Comparison of ENCODE assay signal across 12 cellular contexts in genomic region chr14:100332797-100333196, GRCh38. TPM values are rescaled to one million over a fixed set of nuclear protein-coding genes. Genes with fewer than 3 reads are reported as not detected.
DNase-seq lines count a peak whose midpoint lies in the region; ATAC-seq and TF ChIP-seq lines count a peak whose summit lies in the region.
"Had no signal": no experiment of that assay in that cellular context is flagged by ENCODE, and none has a peak within 500 bp of the region (broad histone marks: within the 10 kb centered on the region; RNA-seq: fewer than 3 reads in every experiment).

No MANE protein-coding gene starts in this region.

- no peak overlapping the region for H3K27ac Mint-ChIP-seq in chondrocyte (ENCODE audit: unreplicated experiment)

- H3K4me3 ChIP-seq in DOHH2 (ENCODE audit: low read length), result no peak overlapping the region
- H3K4me3 ChIP-seq: thoracic aorta had no signal

- peaks cover 24% of the 10 kb centered on the region for H3K36me3 Mint-ChIP-seq in chondrocyte (ENCODE audit: low read depth)

- no peaks in the 10 kb centered on the region for H3K27me3 ChIP-seq in DOHH2 (ENCODE audit: control insufficient read depth, low read length)

- peak; percentile 59 for DNase-seq in chondrocyte (ENCODE audit: low spot score)
- DNase-seq in left cardiac atrium, result no peak
- no peak for DNase-seq in NCI-H2196 treated with DMSO at 0.1 percent for 48 hours (lab: John Stamatoyannopoulos, UW; ENCODE audit: unreplicated experiment)
- no peak for DNase-seq in occipital lobe (lab: John Stamatoyannopoulos, UW)
- no peak for DNase-seq in activated CD4-positive, alpha-beta T cell treated with anti-CD3 and anti-CD28 coated beads, Interleukin-2, amount 50 U/mL, for 4 hours
- DNase-seq: activated CD4-positive, alpha-beta T cell treated with anti-CD3 and anti-CD28 coated beads, Interleukin-2, amount 50 U/mL, for 1 hour; C1 segment of cervical spinal cord; effector memory CD8-positive, alpha-beta T cell had no signal

- H4K20me1 ChIP-seq in DOHH2 (ENCODE audit: control insufficient read depth, insufficient read depth, low read depth, low read length), result no peaks in the 10 kb centered on the region

- H3K27me3 Mint-ChIP-seq in chondrocyte (ENCODE audit: low read depth), result no peaks in the 10 kb centered on the region
- H3K27me3 Mint-ChIP-seq: effector memory CD8-positive, alpha-beta T cell had no signal

- H3K4me3 Mint-ChIP-seq in chondrocyte (ENCODE audit: unreplicated experiment), result no peak overlapping the region
- H3K4me3 Mint-ChIP-seq: effector memory CD8-positive, alpha-beta T cell had no signal

- H3F3A ChIP-seq in DOHH2 (ENCODE audit: control insufficient read depth, insufficient read depth), result no peaks in the 10 kb centered on the region

- H3K4me1 ChIP-seq in DOHH2 (ENCODE audit: control insufficient read depth, low read length), result peaks cover 12% of the 10 kb centered on the region

- 0 out of 2 replicates have a peak overlapping the region, but pooled peaks have one; percentile 20 for H3K4me2 ChIP-seq in DOHH2 (ENCODE audit: low read length)

- H3K9me2 ChIP-seq in DOHH2 (replicated peaks; ENCODE audit: control insufficient read depth, low read length), result no peaks in the 10 kb centered on the region

- no peak for TF ChIP-seq CTCF in DOHH2 (IDR thresholded peaks at IDR 0.05; ENCODE audit: low read depth, low read length, poor library complexity, severe bottlenecking)
- TF ChIP-seq CTCF in chondrocyte (IDR thresholded peaks at IDR 0.05), result no peak

- no peaks in the 10 kb centered on the region for H3K9me3 Mint-ChIP-seq in chondrocyte (ENCODE audit: low read depth)
- H3K9me3 Mint-ChIP-seq: effector memory CD8-positive, alpha-beta T cell had no signal

- H3K27ac ChIP-seq in DOHH2 (ENCODE audit: low read depth, low read length), result no peak overlapping the region
- H3K27ac ChIP-seq: thoracic aorta had no signal

- H3K4me1 Mint-ChIP-seq in chondrocyte (ENCODE audit: low read depth), result no peaks in the 10 kb centered on the region

- ATAC-seq in GM19452 (IDR thresholded peaks at IDR 0.05; ENCODE audit: unreplicated experiment) (peak; percentile 94), HG03439 (IDR thresholded peaks at IDR 0.05; ENCODE audit: unreplicated experiment) (peak; percentile 53), left cardiac atrium (no peak)
- ATAC-seq: effector memory CD8-positive, alpha-beta T cell had no signal

- H3K79me2 ChIP-seq in DOHH2 (ENCODE audit: control insufficient read depth, low read length), result no peaks in the 10 kb centered on the region

- peaks cover 15% of the 10 kb centered on the region for H3K36me3 ChIP-seq in DOHH2 (ENCODE audit: control insufficient read depth, low read length)

- intact Hi-C loops in left cardiac atrium (cut with DNase I), result no loop called here

- no peaks in the 10 kb centered on the region for H3K9me3 ChIP-seq in DOHH2 (ENCODE audit: control insufficient read depth, insufficient read depth, low read length)
- H3K9me3 ChIP-seq: thoracic aorta had no signal

RNA-seq across cellular contexts. Expression of gene SLC25A47, which starts 9.7 kb away (rescaled TPM):
- not detected in 3 replicates for total RNA-seq in chondrocyte
- not detected for total RNA-seq in left cardiac atrium
- not detected for total RNA-seq in occipital lobe
- total RNA-seq: thoracic aorta had no signal

RNA-seq across cellular contexts. Expression of gene SLC25A29, which starts 26.6 kb away (rescaled TPM):
- total RNA-seq in chondrocyte (22.2 to 29.3 TPM (median 26.6 TPM) in 3 replicates), left cardiac atrium (10 to 100 TPM; 19.7 to 22.1 TPM), occipital lobe (41.8 TPM)

RNA-seq across cellular contexts. Expression of gene WDR25, which starts 43.5 kb away (rescaled TPM):
- 11.4 to 15.7 TPM (median 14.5 TPM) in 3 replicates for total RNA-seq in chondrocyte
- 1 to 10 TPM; 5.2 to 5.9 TPM for total RNA-seq in left cardiac atrium
- 16.5 TPM for total RNA-seq in occipital lobe

Comparison
In these comparisons a context has a peak if more than half of its experiments do, and no peak if none do; other contexts are left out.
1. ATAC-seq: peak in GM19452 (single experiment) and HG03439 (single experiment); none in left cardiac atrium (0 of 2).